1 cellular context compared by ENCODE assay signal in the genomic region with DNA sequence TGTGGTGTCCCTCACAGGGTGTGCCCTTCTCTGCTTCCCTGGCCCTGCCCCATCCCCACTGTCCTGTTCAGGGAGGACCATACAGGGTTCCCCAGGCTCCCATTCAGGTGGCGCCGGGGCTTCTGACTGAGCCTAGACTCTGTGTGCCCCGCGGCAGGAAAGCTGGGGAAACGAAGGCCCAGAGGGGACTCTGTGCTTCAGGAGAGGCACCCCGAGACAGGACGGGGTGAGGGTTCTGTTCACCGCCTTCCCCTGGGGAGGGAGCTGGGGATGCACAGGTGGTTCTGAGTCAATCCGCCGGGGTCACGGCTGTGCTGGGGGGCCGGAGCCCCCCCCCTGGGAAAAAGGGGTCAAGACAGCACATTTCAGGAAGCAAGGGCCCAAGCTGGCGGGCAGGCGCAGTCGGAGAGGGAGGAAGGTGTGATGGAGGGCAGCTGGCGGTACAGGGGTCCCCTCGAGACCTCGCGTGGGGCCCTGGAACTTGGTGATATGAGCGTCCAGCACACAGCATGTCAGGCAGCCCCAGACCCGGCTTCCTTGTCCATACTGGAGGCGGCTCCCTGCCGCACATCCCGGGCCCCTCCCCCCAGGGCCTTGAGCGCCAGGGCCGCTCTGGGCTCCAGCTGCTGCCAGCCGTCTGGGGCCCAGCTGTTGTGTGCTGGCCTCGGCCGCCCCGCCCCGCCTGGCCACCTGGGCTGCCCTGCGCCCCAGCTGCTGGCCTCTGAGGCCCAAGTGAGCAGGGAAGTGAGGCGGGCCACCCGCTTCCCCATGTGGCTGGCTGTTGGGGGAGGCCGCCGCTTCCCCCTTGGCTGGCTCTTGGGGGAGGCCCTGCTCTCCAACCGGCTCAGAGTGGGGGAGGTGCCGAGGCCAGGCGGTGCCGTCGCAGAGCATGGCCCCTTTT.
TF ChIP-seq lines count a peak whose summit lies in the region.

No MANE protein-coding gene starts in this region.

TF ChIP-seq in HepG2, 621 proteins besides CTCF, POLR2A, EP300 and RAD21 (continued from another document and continues in another):
- TF ChIP-seq CCAR2 (optimal IDR thresholded peaks at IDR 0.05; ENCODE audit: low read depth, low read length): no peak
- TF ChIP-seq RXRB (CRISPR knock-in tag; IDR thresholded peaks at IDR 0.05; ENCODE audit: borderline replicate concordance): peak; percentile 92
- peak; percentile 74 for TF ChIP-seq ZIK1 (CRISPR knock-in tag; IDR thresholded peaks at IDR 0.05; ENCODE audit: borderline replicate concordance, low read depth)
- TF ChIP-seq RFX3 (CRISPR knock-in tag; IDR thresholded peaks at IDR 0.05): 0 out of 2 replicates have a peak, but pooled peaks have one; percentile 29
- TF ChIP-seq ZNF263 (CRISPR knock-in tag; IDR thresholded peaks at IDR 0.05): no peak
- no peak for TF ChIP-seq CHD4 (IDR thresholded peaks at IDR 0.05; ENCODE audit: borderline replicate concordance, low read length)
- TF ChIP-seq LBX2 (CRISPR knock-in tag; IDR thresholded peaks at IDR 0.05; ENCODE audit: borderline replicate concordance): peak; percentile 70; the same call in 1 of the 2 replicates
- peak; percentile 69 for TF ChIP-seq HMG20A (CRISPR knock-in tag; IDR thresholded peaks at IDR 0.05; ENCODE audit: borderline replicate concordance)
- peak; percentile 94 for TF ChIP-seq SPEN (CRISPR knock-in tag; IDR thresholded peaks at IDR 0.05; ENCODE audit: low read depth)
- TF ChIP-seq ZNF337 (CRISPR knock-in tag; IDR thresholded peaks at IDR 0.05; ENCODE audit: borderline replicate concordance, low read depth): no peak
- TF ChIP-seq ZNF34 (CRISPR knock-in tag; IDR thresholded peaks at IDR 0.05; ENCODE audit: borderline replicate concordance): peak; percentile 44; the same call in 1 of the 2 replicates
- TF ChIP-seq ZBTB4 (CRISPR knock-in tag; IDR thresholded peaks at IDR 0.05; ENCODE audit: borderline replicate concordance): peak; percentile 94
- no peak for TF ChIP-seq SMC3 (IDR thresholded peaks at IDR 0.05; ENCODE audit: low read length)
- 0 out of 2 replicates have a peak, but pooled peaks have one; percentile 87 for TF ChIP-seq GFI1 (CRISPR knock-in tag; IDR thresholded peaks at IDR 0.05; ENCODE audit: borderline replicate concordance)
- peak; percentile 82 for TF ChIP-seq PCBP1 (IDR thresholded peaks at IDR 0.05; ENCODE audit: borderline replicate concordance, low read depth, low read length)
- 0 out of 2 replicates have a peak, but pooled peaks have one; percentile 8 for TF ChIP-seq MTF2 (CRISPR knock-in tag; IDR thresholded peaks at IDR 0.05; ENCODE audit: borderline replicate concordance)
- TF ChIP-seq EEA1 (CRISPR knock-in tag; IDR thresholded peaks at IDR 0.05; ENCODE audit: borderline replicate concordance): 0 out of 2 replicates have a peak, but pooled peaks have one; percentile 50
- 0 out of 2 replicates have a peak, but pooled peaks have one; percentile 43 for TF ChIP-seq ZNF597 (CRISPR knock-in tag; IDR thresholded peaks at IDR 0.05)
- peak; percentile 86 for TF ChIP-seq ZNF770 (CRISPR knock-in tag; IDR thresholded peaks at IDR 0.05)
- TF ChIP-seq IRF2 (CRISPR knock-in tag; IDR thresholded peaks at IDR 0.05): peak; percentile 90
- TF ChIP-seq RARA (CRISPR knock-in tag; IDR thresholded peaks at IDR 0.05): peak; percentile 90
- peak; percentile 98 for TF ChIP-seq SAP130 (CRISPR knock-in tag; IDR thresholded peaks at IDR 0.05; ENCODE audit: low read depth)
- TF ChIP-seq ZFP82 (CRISPR knock-in tag; IDR thresholded peaks at IDR 0.05; ENCODE audit: borderline replicate concordance): no peak
- TF ChIP-seq, protein P1, sequence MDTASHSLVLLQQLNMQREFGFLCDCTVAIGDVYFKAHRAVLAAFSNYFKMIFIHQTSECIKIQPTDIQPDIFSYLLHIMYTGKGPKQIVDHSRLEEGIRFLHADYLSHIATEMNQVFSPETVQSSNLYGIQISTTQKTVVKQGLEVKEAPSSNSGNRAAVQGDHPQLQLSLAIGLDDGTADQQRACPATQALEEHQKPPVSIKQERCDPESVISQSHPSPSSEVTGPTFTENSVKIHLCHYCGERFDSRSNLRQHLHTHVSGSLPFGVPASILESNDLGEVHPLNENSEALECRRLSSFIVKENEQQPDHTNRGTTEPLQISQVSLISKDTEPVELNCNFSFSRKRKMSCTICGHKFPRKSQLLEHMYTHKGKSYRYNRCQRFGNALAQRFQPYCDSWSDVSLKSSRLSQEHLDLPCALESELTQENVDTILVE (CRISPR knock-in tag; IDR thresholded peaks at IDR 0.05): peak; percentile 86; the same call in 1 of the 2 replicates
- peak; percentile 95 for TF ChIP-seq AGO2 (optimal IDR thresholded peaks at IDR 0.05; ENCODE audit: low read depth, low read length)
- TF ChIP-seq ZNF446 (CRISPR knock-in tag; IDR thresholded peaks at IDR 0.05): peak; percentile 80; the same call in 1 of the 2 replicates
- 0 out of 2 replicates have a peak, but pooled peaks have one; percentile 48 for TF ChIP-seq LRRFIP1 (CRISPR knock-in tag; conservative IDR thresholded peaks at IDR 0.05)
- TF ChIP-seq CREBL2 (CRISPR knock-in tag; IDR thresholded peaks at IDR 0.05; ENCODE audit: borderline replicate concordance): 0 out of 2 replicates have a peak, but pooled peaks have one; percentile 89
- TF ChIP-seq ZNF720 (CRISPR knock-in tag; IDR thresholded peaks at IDR 0.05): no peak
- no peak; the same call in 1 of the 2 replicates for TF ChIP-seq ZNF484 (CRISPR knock-in tag; IDR thresholded peaks at IDR 0.05; ENCODE audit: borderline replicate concordance, low read depth)
- TF ChIP-seq, protein P2, sequence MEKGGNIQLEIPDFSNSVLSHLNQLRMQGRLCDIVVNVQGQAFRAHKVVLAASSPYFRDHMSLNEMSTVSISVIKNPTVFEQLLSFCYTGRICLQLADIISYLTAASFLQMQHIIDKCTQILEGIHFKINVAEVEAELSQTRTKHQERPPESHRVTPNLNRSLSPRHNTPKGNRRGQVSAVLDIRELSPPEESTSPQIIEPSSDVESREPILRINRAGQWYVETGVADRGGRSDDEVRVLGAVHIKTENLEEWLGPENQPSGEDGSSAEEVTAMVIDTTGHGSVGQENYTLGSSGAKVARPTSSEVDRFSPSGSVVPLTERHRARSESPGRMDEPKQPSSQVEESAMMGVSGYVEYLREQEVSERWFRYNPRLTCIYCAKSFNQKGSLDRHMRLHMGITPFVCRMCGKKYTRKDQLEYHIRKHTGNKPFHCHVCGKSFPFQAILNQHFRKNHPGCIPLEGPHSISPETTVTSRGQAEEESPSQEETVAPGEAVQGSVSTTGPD (CRISPR knock-in tag; IDR thresholded peaks at IDR 0.05): no peak
- TF ChIP-seq ZNF24 (IDR thresholded peaks at IDR 0.05): no peak
- TF ChIP-seq, protein P3, sequence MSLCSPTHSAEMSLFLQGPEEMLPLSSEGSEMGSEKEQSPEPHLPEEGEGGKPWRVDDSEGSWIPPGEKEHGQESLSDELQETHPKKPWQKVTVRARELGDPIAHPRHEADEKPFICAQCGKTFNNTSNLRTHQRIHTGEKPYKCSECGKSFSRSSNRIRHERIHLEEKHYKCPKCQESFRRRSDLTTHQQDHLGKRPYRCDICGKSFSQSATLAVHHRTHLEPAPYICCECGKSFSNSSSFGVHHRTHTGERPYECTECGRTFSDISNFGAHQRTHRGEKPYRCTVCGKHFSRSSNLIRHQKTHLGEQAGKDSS (CRISPR knock-in tag; IDR thresholded peaks at IDR 0.05; ENCODE audit: borderline replicate concordance, low read depth): peak; percentile 96; the same call in 1 of the 2 replicates
- TF ChIP-seq THAP8 (CRISPR knock-in tag; IDR thresholded peaks at IDR 0.05; ENCODE audit: borderline replicate concordance): peak; percentile 71; the same call in 1 of the 2 replicates
- TF ChIP-seq, protein P4, sequence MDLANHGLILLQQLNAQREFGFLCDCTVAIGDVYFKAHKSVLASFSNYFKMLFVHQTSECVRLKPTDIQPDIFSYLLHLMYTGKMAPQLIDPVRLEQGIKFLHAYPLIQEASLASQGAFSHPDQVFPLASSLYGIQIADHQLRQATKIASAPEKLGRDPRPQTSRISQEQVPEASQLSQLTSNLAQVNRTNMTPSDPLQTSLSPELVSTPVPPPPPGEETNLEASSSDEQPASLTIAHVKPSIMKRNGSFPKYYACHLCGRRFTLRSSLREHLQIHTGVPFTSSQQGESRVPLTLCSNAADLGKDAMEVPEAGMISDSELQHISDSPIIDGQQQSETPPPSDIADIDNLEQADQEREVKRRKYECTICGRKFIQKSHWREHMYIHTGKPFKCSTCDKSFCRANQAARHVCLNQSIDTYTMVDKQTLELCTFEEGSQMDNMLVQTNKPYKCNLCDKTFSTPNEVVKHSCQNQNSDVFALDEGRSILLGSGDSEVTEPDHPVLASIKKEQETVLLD (CRISPR knock-in tag; IDR thresholded peaks at IDR 0.05; ENCODE audit: low read depth): peak; percentile 64; the same call in 1 of the 2 replicates
- peak; percentile 56; the same call in 1 of the 2 replicates for TF ChIP-seq ZSCAN31 (CRISPR knock-in tag; IDR thresholded peaks at IDR 0.05; ENCODE audit: low read depth)
- peak; percentile 93 for TF ChIP-seq TARDBP (CRISPR knock-in tag; IDR thresholded peaks at IDR 0.05)
- peak; percentile 92 for TF ChIP-seq AHR (CRISPR knock-in tag; IDR thresholded peaks at IDR 0.05)
- TF ChIP-seq FIP1L1 (IDR thresholded peaks at IDR 0.05; ENCODE audit: borderline replicate concordance, insufficient read depth, low read depth, low read length): 0 out of 2 replicates have a peak, but pooled peaks have one; percentile 31
